In genomic region chr2:40955635-40956034, GRCh38 we compare ENCODE assay signal across 1 cellular context.
TF ChIP-seq lines count a peak whose summit lies in the region.

No MANE protein-coding gene starts in this region.

TF ChIP-seq in endothelial cell of umbilical vein, 7 proteins besides CTCF, POLR2A, EP300 and RAD21:
- TF ChIP-seq POLR2AphosphoS5 (IDR thresholded peaks at IDR 0.05; ENCODE audit: insufficient read depth, low read depth, low read length) (no peak), MAX (IDR thresholded peaks at IDR 0.05; ENCODE audit: insufficient read depth, insufficient read length) (no peak), GATA2 (IDR thresholded peaks at IDR 0.05; ENCODE audit: insufficient read depth, insufficient read length, low read depth, low read length) (no peak), EZH2 (IDR thresholded peaks at IDR 0.05; ENCODE audit: borderline replicate concordance, low read depth, low read length, severe bottlenecking) (no peak), FOS (IDR thresholded peaks at IDR 0.05; ENCODE audit: borderline replicate concordance, insufficient read depth, low read length) (no peak), JUN (IDR thresholded peaks at IDR 0.05; ENCODE audit: borderline replicate concordance, insufficient read depth, insufficient read length, low read depth) (no peak), MYC (IDR thresholded peaks at IDR 0.05; ENCODE audit: low read depth, low read length) (no peak)
